9 cellular contexts compared by ENCODE assay signal in the genomic region with DNA sequence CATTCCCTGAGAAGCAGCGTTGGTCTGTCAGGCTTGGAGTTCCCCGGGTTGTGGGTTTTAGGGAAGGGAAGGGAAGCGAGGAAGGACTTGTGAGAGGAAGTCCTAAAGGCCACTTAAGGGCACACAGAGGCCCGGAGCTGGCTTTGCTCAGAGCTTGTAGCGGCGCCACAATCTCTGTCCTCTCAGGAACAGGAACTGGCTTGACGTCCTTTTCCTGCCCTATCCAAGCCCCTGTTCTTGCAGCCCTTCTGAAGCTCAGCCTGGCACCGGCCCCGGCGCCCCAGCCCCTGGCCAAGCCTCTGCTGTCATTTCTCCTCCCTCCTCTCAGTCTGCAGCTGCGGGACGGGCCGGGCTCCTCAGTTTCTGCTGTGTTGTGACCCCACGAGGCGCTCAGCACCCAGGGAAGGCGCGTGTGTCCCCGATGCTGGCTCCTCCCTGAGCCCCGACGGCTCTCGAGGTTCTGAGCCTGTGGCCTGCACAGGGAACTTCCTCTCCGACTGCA. TPM values are rescaled to one million over a fixed set of nuclear protein-coding genes. Genes with fewer than 3 reads are reported as not detected.
DNase-seq lines count a peak whose midpoint lies in the region; ATAC-seq and TF ChIP-seq lines count a peak whose summit lies in the region.
"Had no signal": no experiment of that assay in that cellular context is flagged by ENCODE, and none has a peak within 500 bp of the region (broad histone marks: within the 10 kb centered on the region; RNA-seq: fewer than 3 reads in every experiment).

A gene (plus strand): TSS at position 140 of the 502 bp plus-strand sequence. CDS start 16,069 bp downstream, outside the sequence.

- H3K27ac Mint-ChIP-seq in activated naive CD4-positive, alpha-beta T cell treated with anti-CD3 and anti-CD28 coated beads, Interleukin-2, amount 50 U/mL, for 24 hours, result peak within 1 kb of the TSS; percentile 99
- H3K27ac Mint-ChIP-seq in memory B cell, result peak within 1 kb of the TSS; percentile 5

- TF ChIP-seq CTCF in subcutaneous adipose tissue (IDR thresholded peaks at IDR 0.05; ENCODE audit: low read depth), result no peak

- H4K20me1 ChIP-seq in Karpas-422 (ENCODE audit: insufficient read depth, low read depth, low read length), result no peaks in the 10 kb centered on the region

- peak within 1 kb of the TSS; percentile 99 for H3K4me3 Mint-ChIP-seq in activated naive CD4-positive, alpha-beta T cell treated with anti-CD3 and anti-CD28 coated beads, Interleukin-2, amount 50 U/mL, for 24 hours
- H3K4me3 Mint-ChIP-seq in memory B cell, result peak within 1 kb of the TSS; percentile 86

- DNase-seq in Karpas-422, result no peak
- DNase-seq in memory B cell (ENCODE audit: low spot score in 2 of 2), result no peak
- DNase-seq in NCI-H2107 (lab: John Stamatoyannopoulos, UW), result no peak
- DNase-seq in NCI-H1048 (lab: John Stamatoyannopoulos, UW), result no peak

- peaks cover 75% of the 10 kb centered on the region for H3K4me1 Mint-ChIP-seq in activated naive CD4-positive, alpha-beta T cell treated with anti-CD3 and anti-CD28 coated beads, Interleukin-2, amount 50 U/mL, for 24 hours
- peaks cover 36% of the 10 kb centered on the region for H3K4me1 Mint-ChIP-seq in memory B cell

- H3K36me3 Mint-ChIP-seq in activated naive CD4-positive, alpha-beta T cell treated with anti-CD3 and anti-CD28 coated beads, Interleukin-2, amount 50 U/mL, for 24 hours, result peaks cover 16% of the 10 kb centered on the region
- no peaks in the 10 kb centered on the region for H3K36me3 Mint-ChIP-seq in memory B cell

- ATAC-seq in GM18909 (IDR thresholded peaks at IDR 0.05; ENCODE audit: poor library complexity, unreplicated experiment) (peak; percentile 45), memory B cell (ENCODE audit: low read depth) (peak; percentile 42), HG03025 (IDR thresholded peaks at IDR 0.05; ENCODE audit: low FRiP score, unreplicated experiment) (no peak)

- no peak within 1 kb of the TSS for H2AFZ ChIP-seq in Karpas-422 (ENCODE audit: low read length)

- no peaks in the 10 kb centered on the region for H3K79me2 ChIP-seq in Karpas-422 (ENCODE audit: low read length)

- no peaks in the 10 kb centered on the region for H3K9me3 Mint-ChIP-seq in activated naive CD4-positive, alpha-beta T cell treated with anti-CD3 and anti-CD28 coated beads, Interleukin-2, amount 50 U/mL, for 24 hours
- no peaks in the 10 kb centered on the region for H3K9me3 Mint-ChIP-seq in memory B cell

- H3K4me1 ChIP-seq in Karpas-422 (ENCODE audit: low read length), result peaks cover 14% of the 10 kb centered on the region

- no peak within 1 kb of the TSS for H3K27ac ChIP-seq in Karpas-422 (ENCODE audit: low read length)

- no peaks in the 10 kb centered on the region for H3K9me3 ChIP-seq in Karpas-422 (ENCODE audit: low read length)

- no peak within 1 kb of the TSS for H3K9ac ChIP-seq in Karpas-422 (ENCODE audit: low read length)

- H3K4me2 ChIP-seq in Karpas-422 (ENCODE audit: low read depth, low read length, poor library complexity, severe bottlenecking), result peak within 1 kb of the TSS; percentile 31

- no peaks in the 10 kb centered on the region for H3K9me2 ChIP-seq in Karpas-422 (replicated peaks; ENCODE audit: insufficient read depth, low read length)

- H3K36me3 ChIP-seq in Karpas-422 (ENCODE audit: insufficient read depth, low read length), result no peaks in the 10 kb centered on the region

- H3K27me3 Mint-ChIP-seq in activated naive CD4-positive, alpha-beta T cell treated with anti-CD3 and anti-CD28 coated beads, Interleukin-2, amount 50 U/mL, for 24 hours, result no peaks in the 10 kb centered on the region
- H3K27me3 Mint-ChIP-seq in memory B cell, result no peaks in the 10 kb centered on the region

- H3K27me3 ChIP-seq in Karpas-422 (ENCODE audit: low read length), result no peaks in the 10 kb centered on the region

- no peak within 1 kb of the TSS for H3K4me3 ChIP-seq in Karpas-422 (ENCODE audit: low read length)

RNA-seq across cellular contexts. Expression of the gene that starts here (rescaled TPM):
- total RNA-seq in Karpas-422 (2014; rRNA removed; shearing (Covaris generic); ENCODE audit: low replicate concordance), result not detected in 2 replicates
- total RNA-seq in subcutaneous adipose tissue, result 10 to 100 TPM in 3 of 4 donors, 1 to 10 TPM in 1; 9.9 to 29.0 (median 15.0) TPM
- total RNA-seq: epithelial cell of proximal tubule had no signal

Comparison
In these comparisons a context has a peak if more than half of its experiments do, and no peak if none do; other contexts are left out.
1. RNA of the gene that starts here (total RNA-seq): 9.9 to 29.0 TPM in subcutaneous adipose tissue; not detected in Karpas-422; every median in the first group is over 10 times any median in the second.